Comparison of ENCODE assay signal across 8 cellular contexts in the genomic region with DNA sequence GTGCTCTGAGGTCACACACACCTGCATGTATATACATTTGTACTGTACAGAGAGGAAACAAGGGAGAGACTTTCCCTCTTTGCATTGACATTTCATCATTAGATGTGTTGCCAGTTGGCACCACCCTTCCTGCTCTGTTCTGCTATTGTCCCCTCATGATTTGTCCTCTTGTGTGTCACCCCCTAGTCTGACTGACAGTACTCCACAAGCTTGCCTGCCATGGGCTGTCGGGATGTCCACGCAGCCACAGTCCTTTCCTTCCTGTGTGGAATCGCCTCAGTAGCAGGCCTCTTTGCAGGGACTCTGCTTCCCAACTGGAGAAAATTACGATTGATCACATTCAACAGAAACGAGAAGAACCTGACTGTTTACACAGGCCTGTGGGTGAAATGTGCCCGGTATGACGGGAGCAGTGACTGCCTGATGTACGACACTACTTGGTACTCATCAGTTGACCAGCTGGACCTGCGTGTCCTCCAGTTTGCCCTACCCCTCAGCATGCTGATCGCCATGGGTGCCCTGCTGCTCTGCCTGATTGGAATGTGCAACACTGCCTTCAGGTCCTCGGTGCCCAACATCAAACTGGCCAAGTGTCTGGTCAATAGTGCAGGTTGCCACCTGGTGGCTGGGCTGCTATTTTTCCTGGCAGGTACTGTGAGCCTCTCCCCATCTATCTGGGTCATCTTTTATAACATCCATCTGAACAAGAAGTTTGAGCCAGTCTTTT. TPM values are rescaled to one million over a fixed set of nuclear protein-coding genes. Genes with fewer than 3 reads are reported as not detected.
DNase-seq lines count a peak whose midpoint lies in the region; ATAC-seq, FAIRE-seq and TF ChIP-seq lines count a peak whose summit lies in the region.

No MANE protein-coding gene starts in this region.

- peaks cover 5 to 7% of the 10 kb centered on the region in 2 experiments for H4K20me1 ChIP-seq in H1 (replicated peaks in 1 of 2; ENCODE audit: control insufficient read depth in 1 of 2, insufficient read depth in 2 of 2, low read length in 2 of 2)

- H2AFZ ChIP-seq in H1 (ENCODE audit: low read length) = no peak overlapping the region

- no peak overlapping the region for H2BK12ac ChIP-seq in H1 (ENCODE audit: low read depth, low read length)

- TF ChIP-seq POLR2A in A549 (IDR thresholded peaks at IDR 0.05; ENCODE audit: low read length) (no peak), H1 (IDR thresholded peaks at IDR 0.05; ENCODE audit: control extremely low read depth in 1 of 2, low read depth in 2 of 2, low read length in 2 of 2) (no peak), GM18505 (IDR thresholded peaks at IDR 0.05; ENCODE audit: borderline replicate concordance, extremely low read depth, insufficient read depth, insufficient read length) (no peak)

- WGBS in A549 (ENCODE audit: missing lambda C conversion rate) = 82% methylated on average over 11 of the region's 11 CpGs
- WGBS in H1 (ENCODE audit: extremely low coverage in 1 of 2, insufficient coverage in 1 of 2, insufficient read length in 1 of 2, insufficient replicate concordance in 2 of 2, low coverage in 1 of 2, low lambda C conversion rate in 2 of 2, missing lambda C conversion rate in 1 of 2), 2 experiments = 81% methylated on average over 11 of the region's 11 CpGs; no CpG with 5 or more reads in 1 of the 2 experiments

- H3K27me3 ChIP-seq in H1 (replicated peaks in 1 of 4; ENCODE audit: control insufficient read depth in 3 of 4, extremely low read depth in 1 of 4, insufficient read depth in 3 of 4, low read length in 3 of 4) = no peaks in the 10 kb centered on the region

- H3K4ac ChIP-seq in H1 (replicated peaks; ENCODE audit: insufficient read length, low read depth, low read length) = no peak overlapping the region

- DNase-seq in A549 (ENCODE audit: low read depth in 1 of 2, low spot score in 1 of 2) (peak in 1 of 2 experiments; percentile 50), NCI-H460 (ENCODE audit: extremely low read depth, low read depth) (peak; percentile 13), H1 (ENCODE audit: low read depth in 1 of 2, low spot score in 2 of 2) (peak in 1 of 2 experiments; percentile 57), renal cortical epithelial cell (ENCODE audit: low read depth) (peak; percentile 26), GM19240 (ENCODE audit: insufficient read length, low spot score) (no peak)
- no peak for DNase-seq in activated effector memory CD4-positive, alpha-beta T cell treated with anti-CD3 and anti-CD28 coated beads, Interleukin-2, amount 50 U/mL, for 16 hours

- no peak overlapping the region for H3K4me2 ChIP-seq in A549
- no peak overlapping the region for H3K4me2 ChIP-seq in H1 (ENCODE audit: insufficient read depth in 1 of 2, low read depth in 2 of 2, low read length in 2 of 2)

- peaks cover 2% of the 10 kb centered on the region; the same call in 1 of the 2 replicates for H3K79me1 ChIP-seq in H1 (ENCODE audit: low read depth, low read length)

- H4K8ac ChIP-seq in H1 (ENCODE audit: extremely low read depth, insufficient read depth, low read length) = no peak overlapping the region

- no peak overlapping the region for H3K18ac ChIP-seq in H1 (ENCODE audit: extremely low read depth, low read length)

- H3K14ac ChIP-seq in H1 (ENCODE audit: insufficient read length) = no peak overlapping the region

- H3K23ac ChIP-seq in H1 (ENCODE audit: insufficient read length) = no peak overlapping the region

- peaks cover 0 to 6% of the 10 kb centered on the region in 2 experiments; a peak in 2 of 4 replicates for H3K79me2 ChIP-seq in H1 (ENCODE audit: control insufficient read depth in 1 of 2, insufficient read depth in 2 of 2, low read length in 2 of 2)

- no peak overlapping the region for H2AK5ac ChIP-seq in H1 (ENCODE audit: low read depth, low read length)

- CTCF ChIA-PET in A549 (lab: Yijun Ruan, JAX) (interaction anchor here (0.9 to 1.5 kb wide), 4 partner anchors 15 to 260 kb away, joined by 3 to 5 read pairs (median 3); no protein-coding TSS in a partner anchor), H1 (lab: Charles Lee; ENCODE audit: partially characterized antibody) (interaction anchor here (0.8 to 3.4 kb wide), 12 partner anchors 9 to 258 kb away, joined by 3 to 15 read pairs (median 3); a partner anchor contains a TSS)

- TF ChIP-seq EP300 in A549 (IDR thresholded peaks at IDR 0.05) (no peak), H1 (IDR thresholded peaks at IDR 0.05; ENCODE audit: borderline replicate concordance in 1 of 2, low read depth in 2 of 2, low read length in 2 of 2) (no peak)

- H3K4me1 ChIP-seq in A549 = 0 out of 3 replicates have a peak, but pooled peaks cover 5% of the 10 kb centered on the region
- no peaks in the 10 kb centered on the region for H3K4me1 ChIP-seq in H1 (replicated peaks in 1 of 4; ENCODE audit: control insufficient read depth in 3 of 4, insufficient read depth in 4 of 4, low read length in 3 of 4)

- H3K27ac ChIP-seq in A549 (no peak overlapping the region), H1 (ENCODE audit: low read depth, low read length) (no peak overlapping the region; the same call in none of the 2 replicates)

- H2BK20ac ChIP-seq in H1 (ENCODE audit: low read length) = no peak overlapping the region

- H4K91ac ChIP-seq in H1 (replicated peaks; ENCODE audit: insufficient read length, low read length) = no peak overlapping the region

- peaks cover 4 to 19% (median 13%) of the 10 kb centered on the region in 4 experiments; a peak in 7 of 8 replicates for H3K36me3 ChIP-seq in H1 (ENCODE audit: control insufficient read depth in 2 of 4, insufficient read depth in 4 of 4, low read length in 3 of 4)

- H3K56ac ChIP-seq in H1 (replicated peaks; ENCODE audit: insufficient read length, low read depth, low read length) = no peak overlapping the region

- peak; percentile 43; the same call in 2 of the 3 replicates for TF ChIP-seq CTCF in A549 (IDR thresholded peaks at IDR 0.05)
- TF ChIP-seq CTCF in H1 (IDR thresholded peaks at IDR 0.05; ENCODE audit: control extremely low read depth in 1 of 3, insufficient read depth in 1 of 3, low read depth in 1 of 3, low read length in 3 of 3) = peak; percentile 57 to 79 (median 70)

- H3K9me3 ChIP-seq in A549 (no peaks in the 10 kb centered on the region), H1 (ENCODE audit: insufficient read depth in 2 of 2, low read depth in 1 of 2, low read length in 1 of 2) (no peaks in the 10 kb centered on the region; a peak in 1 of 4 replicates)

- H4K5ac ChIP-seq in H1 (ENCODE audit: insufficient read length, low read depth, low read length) = no peak overlapping the region

- H3K4me3 ChIP-seq in A549 = no peak overlapping the region
- H3K4me3 ChIP-seq in H1 (ENCODE audit: extremely low read depth in 1 of 4, insufficient read depth in 2 of 4, low read depth in 3 of 4, low read length in 4 of 4) = no peak overlapping the region

- no peak overlapping the region for H2BK120ac ChIP-seq in H1 (replicated peaks; ENCODE audit: low read depth, low read length)

- H2BK15ac ChIP-seq in H1 (ENCODE audit: low read length) = no peak overlapping the region

- ATAC-seq in A549 (peak; percentile 84 to 93; a peak in 5 of 6 replicates), GM18502 (IDR thresholded peaks at IDR 0.05; ENCODE audit: poor library complexity, unreplicated experiment) (peak; percentile 60), GM18505 (IDR thresholded peaks at IDR 0.05; ENCODE audit: unreplicated experiment) (no peak)

- TF ChIP-seq RAD21 in A549 (conservative IDR thresholded peaks at IDR 0.05 in 1 of 2, IDR thresholded peaks at IDR 0.05 in 1 of 2) = peak; percentile 27 to 43; a peak in 2 of 5 replicates
- peak; percentile 60 to 68 for TF ChIP-seq RAD21 in H1 (IDR thresholded peaks at IDR 0.05 in 1 of 2, conservative IDR thresholded peaks at IDR 0.05 in 1 of 2; ENCODE audit: low read depth in 2 of 2, low read length in 2 of 2)

- H2BK5ac ChIP-seq in H1 (ENCODE audit: low read depth, low read length) = 0 out of 2 replicates have a peak overlapping the region, but pooled peaks have one; percentile 5

- no peak for FAIRE-seq in A549 (lab: Jason Lieb, UNC)
- peak; percentile 50 for FAIRE-seq in H1 (lab: Jason Lieb, UNC)

- POLR2A ChIA-PET in A549 (lab: Yijun Ruan, JAX) = no interaction called here
- POLR2A ChIA-PET in H1 (lab: Charles Lee; ENCODE audit: partially characterized antibody) = interaction anchor here (1.2 kb wide), 1 partner anchor 9 kb away, joined by 4 read pairs; a partner anchor contains a TSS

- H3K23me2 ChIP-seq in H1 (ENCODE audit: low read depth, low read length) = no peaks in the 10 kb centered on the region

- H3K9ac ChIP-seq in H1 (replicated peaks in 1 of 4; ENCODE audit: extremely low read depth in 1 of 4, low read depth in 3 of 4, low read length in 3 of 4) = no peak overlapping the region

RNA-seq across cellular contexts. Expression of a gene that starts 9.4 kb away (rescaled TPM):
- polyA plus RNA-seq in A549 (2011; rRNA removed) (51.3 and 71.7 TPM in 2 replicates), A549 (2017; fragmentation: RNase III; extraction: RNeasy Plus Mini Kit Qiagen cat#74134 plus additional on column Dnase treatment) (16.6 to 19.9 TPM (median 17.8 TPM) in 3 replicates), H1 (2011; rRNA removed) (124 and 127 TPM in 2 replicates)
- 27.0 and 28.7 TPM in 2 replicates for polyA plus RNA-seq in A549 (2012; cell fraction: cytosol; rRNA removed)
- 41.1 and 41.7 TPM in 2 replicates for polyA plus RNA-seq in A549 (2012; cell fraction: nucleus; rRNA removed)
- polyA minus RNA-seq in A549 (2011; rRNA and poly(A)+ RNA removed) = 138 and 190 TPM in 2 replicates
- 39.9 and 45.3 TPM in 2 replicates for total RNA-seq in NCI-H460 (2014; rRNA removed; shearing (Covaris generic))
- polyA plus RNA-seq in NCI-H460 (2014; cell fraction: nucleus; rRNA removed) = 30.3 and 48.2 TPM in 2 replicates
- total RNA-seq in H1 (2021; fragmentation: NEBNext Ultra II Directional; extraction: Animal tissue kit (Norgen Biotek cat#: 25700)) = 47.3 and 49.2 TPM in 2 replicates
- 76.2 TPM for polyA plus RNA-seq in H1 (2011; cell fraction: cytosol; rRNA removed)
- 101 TPM for polyA plus RNA-seq in H1 (2011; cell fraction: nucleus; rRNA removed)
- 34.0 to 45.8 TPM (median 40.0 TPM) in 4 replicates for polyA plus RNA-seq in H1 (2012, experiment 1 of 2)
- polyA plus RNA-seq in H1 (2012, experiment 2 of 2) = 2.7 TPM
- polyA plus RNA-seq in H1 (2013, experiment 1 of 2) = 42.1 TPM
- 46.4 TPM for polyA plus RNA-seq in H1 (2013, experiment 2 of 2)
- polyA minus RNA-seq in H1 (2011; rRNA and poly(A)+ RNA removed) = 334 and 374 TPM in 2 replicates
- polyA minus RNA-seq in H1 (2011; cell fraction: cytosol; rRNA and poly(A)+ RNA removed) = 66.3 TPM
- polyA minus RNA-seq in H1 (2011; cell fraction: nucleus; rRNA and poly(A)+ RNA removed) = 62.8 TPM
- total RNA-seq in renal cortical epithelial cell = 62.1 and 95.2 TPM in 2 replicates

RNA-seq across cellular contexts. Expression of a gene that starts 56.8 kb away (rescaled TPM):
- polyA plus RNA-seq in A549 (2011; rRNA removed) = not detected in 2 replicates
- polyA plus RNA-seq in A549 (2012; cell fraction: cytosol; rRNA removed) = not detected in 2 replicates
- not detected in 2 replicates for polyA plus RNA-seq in A549 (2012; cell fraction: nucleus; rRNA removed)
- not detected in 3 replicates for polyA plus RNA-seq in A549 (2017; fragmentation: RNase III; extraction: RNeasy Plus Mini Kit Qiagen cat#74134 plus additional on column Dnase treatment)
- polyA minus RNA-seq in A549 (2011; rRNA and poly(A)+ RNA removed) = not detected in 2 replicates
- total RNA-seq in NCI-H460 (2014; rRNA removed; shearing (Covaris generic)) = not detected in 2 replicates
- not detected in 2 replicates for polyA plus RNA-seq in NCI-H460 (2014; cell fraction: nucleus; rRNA removed)
- total RNA-seq in H1 (2021; fragmentation: NEBNext Ultra II Directional; extraction: Animal tissue kit (Norgen Biotek cat#: 25700)) = not detected in 2 replicates
- polyA plus RNA-seq in H1 (2011; rRNA removed) = not detected in 2 replicates
- polyA plus RNA-seq in H1 (2011; cell fraction: cytosol; rRNA removed) = not detected
- polyA plus RNA-seq in H1 (2011; cell fraction: nucleus; rRNA removed) = not detected
- polyA plus RNA-seq in H1 (2012, experiment 1 of 2) = not detected in 4 replicates
- not detected for polyA plus RNA-seq in H1 (2012, experiment 2 of 2)
- polyA plus RNA-seq in H1 (2013, experiment 1 of 2) = not detected
- not detected for polyA plus RNA-seq in H1 (2013, experiment 2 of 2)
- not detected in 2 replicates for polyA minus RNA-seq in H1 (2011; rRNA and poly(A)+ RNA removed)
- polyA minus RNA-seq in H1 (2011; cell fraction: cytosol; rRNA and poly(A)+ RNA removed) = not detected
- not detected for polyA minus RNA-seq in H1 (2011; cell fraction: nucleus; rRNA and poly(A)+ RNA removed)
- not detected in 2 replicates for total RNA-seq in renal cortical epithelial cell

Comparison
In these comparisons a context has a peak if more than half of its experiments do, and no peak if none do; other contexts are left out.
1. DNase-seq: peak in NCI-H460 (single experiment) and renal cortical epithelial cell (single experiment); none in activated effector memory CD4-positive, alpha-beta T cell treated with anti-CD3 and anti-CD28 coated beads, Interleukin-2, amount 50 U/mL, for 16 hours (single experiment) and GM19240 (single experiment).